In the genomic region with DNA sequence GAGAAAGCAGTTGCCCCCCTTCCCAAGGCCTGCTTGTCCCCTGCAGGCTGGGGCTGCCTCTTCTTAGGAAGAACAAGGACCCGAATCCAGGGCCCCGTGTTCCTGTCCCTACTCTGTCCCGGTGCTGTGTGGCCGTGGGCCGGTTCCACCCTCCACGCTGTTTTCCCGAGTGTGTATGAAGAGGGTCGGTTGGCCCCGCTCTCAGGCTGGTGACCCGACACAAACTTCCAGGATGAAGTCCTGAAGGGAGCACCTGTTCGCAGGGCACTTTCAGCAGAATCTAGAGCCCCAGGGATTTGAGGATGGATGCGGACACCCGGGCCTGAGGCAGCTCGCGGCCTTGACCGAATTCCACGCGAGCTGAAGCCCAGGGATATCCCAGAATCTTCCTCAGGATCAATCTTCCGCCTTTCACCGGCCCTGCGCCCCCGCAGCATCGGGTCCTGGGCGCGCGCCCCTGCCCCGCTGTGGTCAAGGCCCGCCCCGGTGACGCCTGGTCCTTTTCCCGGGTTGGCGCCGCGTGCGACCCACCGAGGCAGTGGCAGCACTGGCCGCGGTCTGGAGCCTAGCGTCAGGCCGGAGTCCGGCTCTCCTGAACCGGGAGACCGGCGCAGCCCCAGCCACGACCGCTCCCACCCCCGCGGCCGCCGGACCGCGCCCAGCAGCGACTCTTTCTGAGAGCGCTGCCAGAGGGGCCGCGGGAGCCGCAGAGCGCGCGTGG, we compare ENCODE assay signal across 1 cellular context.
TF ChIP-seq lines count a peak whose summit lies in the region.

No MANE protein-coding gene starts in this region.

TF ChIP-seq in WTC11, 78 proteins besides CTCF, POLR2A, EP300 and RAD21:
- TF ChIP-seq USF1 (CRISPR knock-in tag; IDR thresholded peaks at IDR 0.05): 0 out of 2 replicates have a peak, but pooled peaks have one; percentile 23
- no peak for TF ChIP-seq PREB (CRISPR knock-in tag; IDR thresholded peaks at IDR 0.05; ENCODE audit: borderline replicate concordance)
- no peak for TF ChIP-seq AR (CRISPR knock-in tag; IDR thresholded peaks at IDR 0.05)
- no peak for TF ChIP-seq ZNF219 (CRISPR knock-in tag; IDR thresholded peaks at IDR 0.05; ENCODE audit: borderline replicate concordance)
- TF ChIP-seq ZNF232 (CRISPR knock-in tag; IDR thresholded peaks at IDR 0.05): no peak
- no peak for TF ChIP-seq CREM (CRISPR knock-in tag; IDR thresholded peaks at IDR 0.05)
- TF ChIP-seq ZNF121 (CRISPR knock-in tag; IDR thresholded peaks at IDR 0.05): no peak
- TF ChIP-seq FOXJ3 (CRISPR knock-in tag; IDR thresholded peaks at IDR 0.05; ENCODE audit: borderline replicate concordance): no peak
- TF ChIP-seq KAT7 (CRISPR knock-in tag; IDR thresholded peaks at IDR 0.05; ENCODE audit: borderline replicate concordance): 0 out of 2 replicates have a peak, but pooled peaks have one; percentile 26
- no peak for TF ChIP-seq AFF4 (CRISPR knock-in tag; IDR thresholded peaks at IDR 0.05; ENCODE audit: borderline replicate concordance)
- 0 out of 2 replicates have a peak, but pooled peaks have one; percentile 5 for TF ChIP-seq FOXP1 (CRISPR knock-in tag; IDR thresholded peaks at IDR 0.05; ENCODE audit: borderline replicate concordance)
- TF ChIP-seq FOXK1 (CRISPR knock-in tag; IDR thresholded peaks at IDR 0.05): no peak
- TF ChIP-seq, protein P1, sequence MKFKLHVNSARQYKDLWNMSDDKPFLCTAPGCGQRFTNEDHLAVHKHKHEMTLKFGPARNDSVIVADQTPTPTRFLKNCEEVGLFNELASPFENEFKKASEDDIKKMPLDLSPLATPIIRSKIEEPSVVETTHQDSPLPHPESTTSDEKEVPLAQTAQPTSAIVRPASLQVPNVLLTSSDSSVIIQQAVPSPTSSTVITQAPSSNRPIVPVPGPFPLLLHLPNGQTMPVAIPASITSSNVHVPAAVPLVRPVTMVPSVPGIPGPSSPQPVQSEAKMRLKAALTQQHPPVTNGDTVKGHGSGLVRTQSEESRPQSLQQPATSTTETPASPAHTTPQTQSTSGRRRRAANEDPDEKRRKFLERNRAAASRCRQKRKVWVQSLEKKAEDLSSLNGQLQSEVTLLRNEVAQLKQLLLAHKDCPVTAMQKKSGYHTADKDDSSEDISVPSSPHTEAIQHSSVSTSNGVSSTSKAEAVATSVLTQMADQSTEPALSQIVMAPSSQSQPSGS (CRISPR knock-in tag; IDR thresholded peaks at IDR 0.05; ENCODE audit: borderline replicate concordance, low read depth): no peak
- TF ChIP-seq NFE2L1 (CRISPR knock-in tag; IDR thresholded peaks at IDR 0.05): no peak
- 0 out of 2 replicates have a peak, but pooled peaks have one; percentile 83 for TF ChIP-seq NR3C1 (CRISPR knock-in tag; conservative IDR thresholded peaks at IDR 0.05; ENCODE audit: low read depth)
- no peak for TF ChIP-seq PRRX2 (CRISPR knock-in tag; IDR thresholded peaks at IDR 0.05)
- TF ChIP-seq MXD4 (CRISPR knock-in tag; IDR thresholded peaks at IDR 0.05; ENCODE audit: borderline replicate concordance): no peak
- TF ChIP-seq SP1 (CRISPR knock-in tag; conservative IDR thresholded peaks at IDR 0.05): no peak; the same call in 1 of the 2 replicates
- no peak for TF ChIP-seq NFATC4 (CRISPR knock-in tag; IDR thresholded peaks at IDR 0.05)
